Comparison of ENCODE assay signal across 18 cellular contexts in genomic region chr5:150612905-150613670, GRCh38. TPM values are rescaled to one million over a fixed set of nuclear protein-coding genes. Genes with fewer than 3 reads are reported as not detected.
DNase-seq lines count a peak whose midpoint lies in the region; ATAC-seq and TF ChIP-seq lines count a peak whose summit lies in the region.
"Had no signal": no experiment of that assay in that cellular context is flagged by ENCODE, and none has a peak within 500 bp of the region (broad histone marks: within the 10 kb centered on the region; RNA-seq: fewer than 3 reads in every experiment).

No MANE protein-coding gene starts in this region.

- peak; percentile 73 for DNase-seq in Right ventricle myocardium inferior (ENCODE audit: missing footprints)
- no peak for DNase-seq in left cardiac atrium
- DNase-seq in fibroblast of the aortic adventitia (ENCODE audit: low read depth), result peak; percentile 48
- DNase-seq in neuronal stem cell (ENCODE audit: low spot score), result no peak
- no peak for DNase-seq in vagina (ENCODE audit: extremely low spot score in 2 of 2)
- DNase-seq in foreskin melanocyte, result no peak
- DNase-seq in spleen, result no peak
- DNase-seq in NCI-H146 treated with DMSO at 0.1 percent for 48 hours (lab: John Stamatoyannopoulos, UW; ENCODE audit: unreplicated experiment), result no peak
- DNase-seq: activated CD4-positive, alpha-beta T cell treated with anti-CD3 and anti-CD28 coated beads, Interleukin-2, amount 10 ng/mL, durations not matched to agents 7 days and 5 days; activated CD8-positive, alpha-beta memory T cell treated with anti-CD3 and anti-CD28 coated beads, Interleukin-2, amount 50 U/mL, for 48 hours; effector CD8-positive, alpha-beta T cell; KG1; kidney glomerular epithelial cell; upper lobe of left lung had no signal

- H3K36me3 ChIP-seq in neuronal stem cell (replicated peaks in 1 of 2; ENCODE audit: control insufficient read depth in 2 of 2, insufficient read depth in 2 of 2, low read length in 2 of 2) (no peaks in the 10 kb centered on the region), vagina (no peaks in the 10 kb centered on the region), spleen (no peaks in the 10 kb centered on the region)
- H3K36me3 ChIP-seq: upper lobe of left lung had no signal

- no peak overlapping the region for H4K91ac ChIP-seq in neuronal stem cell (ENCODE audit: low read depth, low read length, poor library complexity)

- peak overlapping the region; percentile 24 for H2AK5ac ChIP-seq in neuronal stem cell (ENCODE audit: low read depth, low read length)

- H3K18ac ChIP-seq in neuronal stem cell (ENCODE audit: low read length), result no peak overlapping the region

- H2BK12ac ChIP-seq in neuronal stem cell (ENCODE audit: low read length), result no peak overlapping the region

- H2AFZ ChIP-seq in neuronal stem cell (ENCODE audit: low read length), result no peak overlapping the region

- H2BK15ac ChIP-seq in neuronal stem cell (ENCODE audit: low read length), result peak overlapping the region; percentile 24

- no peak overlapping the region for H3K14ac ChIP-seq in neuronal stem cell (ENCODE audit: low read length)

- TF ChIP-seq POLR2A in vagina (IDR thresholded peaks at IDR 0.05) (no peak), spleen (IDR thresholded peaks at IDR 0.05) (no peak)

- no peak overlapping the region for H2BK5ac ChIP-seq in neuronal stem cell (ENCODE audit: low read length)

- TF ChIP-seq CTCF in fibroblast of the aortic adventitia (IDR thresholded peaks at IDR 0.05; ENCODE audit: insufficient read depth, low read length), result no peak
- TF ChIP-seq CTCF in vagina (IDR thresholded peaks at IDR 0.05), result no peak
- no peak for TF ChIP-seq CTCF in spleen (IDR thresholded peaks at IDR 0.05 in 8 of 11, conservative IDR thresholded peaks at IDR 0.05 in 3 of 11)

- H3K4me3 ChIP-seq in fibroblast of the aortic adventitia (ENCODE audit: low read depth, low read length), result no peak overlapping the region
- no peak overlapping the region for H3K4me3 ChIP-seq in neuronal stem cell (ENCODE audit: low read length in 2 of 2)
- no peak overlapping the region for H3K4me3 ChIP-seq in vagina
- H3K4me3 ChIP-seq in spleen, result no peak overlapping the region
- H3K4me3 ChIP-seq: smooth muscle cell, upper lobe of left lung had no signal

- H3K9ac ChIP-seq in neuronal stem cell (ENCODE audit: low read depth, low read length, poor library complexity), result peak overlapping the region; percentile 16

- H3K27me3 ChIP-seq in neuronal stem cell (ENCODE audit: control insufficient read depth in 3 of 3, insufficient read depth in 3 of 3, low read depth in 1 of 3, low read length in 3 of 3), result peaks cover 0 to 15% (median 0%) of the 10 kb centered on the region in 3 experiments
- H3K27me3 ChIP-seq in vagina, result no peaks in the 10 kb centered on the region
- peaks cover 0 to 6% (median 0%) of the 10 kb centered on the region in 7 donors for H3K27me3 ChIP-seq in spleen (replicated peaks in 1 of 7)
- H3K27me3 ChIP-seq: upper lobe of left lung had no signal

- H3K27ac ChIP-seq in neuronal stem cell (replicated peaks; ENCODE audit: low read length), result no peak overlapping the region
- peak overlapping the region; percentile 55 for H3K27ac ChIP-seq in vagina
- H3K27ac ChIP-seq in spleen, result peak overlapping the region in 2 of 8 donors; percentile 43 to 45

- no peak overlapping the region for H3K23ac ChIP-seq in neuronal stem cell (ENCODE audit: low read depth, low read length, poor library complexity)

- H3K9me3 ChIP-seq in neuronal stem cell (replicated peaks in 1 of 2; ENCODE audit: control insufficient read depth in 2 of 2, insufficient read depth in 1 of 2, low read depth in 1 of 2, low read length in 2 of 2) (no peaks in the 10 kb centered on the region), vagina (no peaks in the 10 kb centered on the region), spleen (no peaks in the 10 kb centered on the region)
- H3K9me3 ChIP-seq: upper lobe of left lung had no signal

- intact Hi-C loops in Right ventricle myocardium inferior (cut with DNase I) (loop anchor here (5.0 kb wide), 1 partner anchor 34 kb away; no protein-coding TSS in a partner anchor), left cardiac atrium (cut with DNase I) (no loop called here), vagina (cut with DNase I) (no loop called here), spleen (cut with DNase I; ENCODE audit: low total_unique reads) (no loop called here)

- H3K4ac ChIP-seq in neuronal stem cell (ENCODE audit: low read length), result no peak overlapping the region

- peaks cover 10 to 16% of the 10 kb centered on the region in 2 donors for H3K4me1 ChIP-seq in neuronal stem cell (ENCODE audit: control insufficient read depth in 2 of 2, insufficient read depth in 1 of 2, low read depth in 1 of 2, low read length in 2 of 2)
- peaks cover 48% of the 10 kb centered on the region for H3K4me1 ChIP-seq in vagina
- H3K4me1 ChIP-seq in spleen, result peaks cover 22 to 84% (median 50%) of the 10 kb centered on the region in 6 donors

- no peak for ATAC-seq in Right ventricle myocardium inferior
- no peak for ATAC-seq in left cardiac atrium

- no peak overlapping the region for H3K4me2 ChIP-seq in neuronal stem cell (ENCODE audit: insufficient read depth, low read length, poor library complexity, severe bottlenecking)
- H3K4me2 ChIP-seq: smooth muscle cell had no signal

- H2BK120ac ChIP-seq in neuronal stem cell (ENCODE audit: low read depth, low read length), result no peak overlapping the region

- no CpG with 5 or more reads among the region's 4 CpGs for WGBS in neuronal stem cell (ENCODE audit: extremely low coverage in 2 of 2, insufficient read length in 2 of 2, insufficient replicate concordance in 1 of 2), 2 donors
- WGBS in spleen, 5 donors, result 75 to 88% (median 79%) methylated on average over 4 of the region's 4 CpGs

- no peaks in the 10 kb centered on the region for H3K79me1 ChIP-seq in neuronal stem cell (ENCODE audit: low read depth, low read length)

- no peak overlapping the region for H4K8ac ChIP-seq in neuronal stem cell (ENCODE audit: low read depth, low read length)

RNA-seq across cellular contexts. Expression of gene SYNPO, which starts 27.4 kb away (rescaled TPM):
- 587 TPM for total RNA-seq in Right ventricle myocardium inferior
- 100 to 1,000 TPM; 503 to 769 TPM for total RNA-seq in left cardiac atrium
- 3.9 and 4.6 TPM in 2 replicates for total RNA-seq in fibroblast of the aortic adventitia (ENCODE audit: low replicate concordance)
- 3.8 TPM for polyA plus RNA-seq in neuronal stem cell (2013, experiment 1 of 2)
- polyA plus RNA-seq in neuronal stem cell (2013, experiment 2 of 2), result 3.2 TPM
- total RNA-seq in vagina, result 16.7 TPM
- 100 to 1,000 TPM in 2 of 7 donors, 10 to 100 TPM in 5; 38.9 to 133 (median 68.9) TPM for total RNA-seq in spleen
- 10 to 100 TPM in 1 of 3 donors, 1 to 10 TPM in 2; 6.9 to 28.0 (median 9.3) TPM for polyA plus RNA-seq in spleen
- polyA plus RNA-seq: CD14-positive monocyte had no signal

RNA-seq across cellular contexts. Expression of gene MYOZ3, which starts 48.0 kb away (rescaled TPM):
- total RNA-seq in Right ventricle myocardium inferior, result 5.5 TPM
- total RNA-seq in left cardiac atrium, result 1 to 10 TPM; 2.9 to 3.0 TPM
- 0.16 and 0.72 TPM in 2 replicates for total RNA-seq in fibroblast of the aortic adventitia (ENCODE audit: low replicate concordance)
- polyA plus RNA-seq in neuronal stem cell (2013, experiment 1 of 2), result 0.57 TPM
- 0.47 TPM for polyA plus RNA-seq in neuronal stem cell (2013, experiment 2 of 2)
- not detected for total RNA-seq in vagina
- 1 to 10 TPM in 3 of 7 donors, under 1 TPM in 3, not detected in 1; 0.26 to 1.2 (median 0.81) TPM for total RNA-seq in spleen
- under 1 TPM; 0.04 to 0.32 (median 0.14) TPM for polyA plus RNA-seq in spleen
- total RNA-seq: bronchial epithelial cell, mononuclear cell had no signal
- polyA plus RNA-seq: CD14-positive monocyte had no signal

Comparison
In these comparisons a context has a peak if more than half of its experiments do, and no peak if none do; other contexts are left out.
1. DNase-seq: peak in Right ventricle myocardium inferior (single experiment) and fibroblast of the aortic adventitia (single experiment); none in left cardiac atrium (single experiment), neuronal stem cell (single experiment), vagina (0 of 2), foreskin melanocyte (single experiment), spleen (single experiment) and NCI-H146 treated with DMSO at 0.1 percent for 48 hours (single experiment).